2 cellular contexts compared by ENCODE assay signal in genomic region chr17:45382982-45383381, GRCh38.
TF ChIP-seq lines count a peak whose summit lies in the region.

No MANE protein-coding gene starts in this region.

TF ChIP-seq in HCT116, 20 proteins besides CTCF, POLR2A, EP300 and RAD21:
- no peak for TF ChIP-seq REST (IDR thresholded peaks at IDR 0.05; ENCODE audit: low read depth)
- TF ChIP-seq YY1 (IDR thresholded peaks at IDR 0.05; ENCODE audit: extremely low read depth, insufficient replicate concordance, low read depth, low read length): no peak
- no peak for TF ChIP-seq MAX (IDR thresholded peaks at IDR 0.05)
- TF ChIP-seq EZH2 (IDR thresholded peaks at IDR 0.05): no peak
- no peak for TF ChIP-seq POLR2AphosphoS5 (IDR thresholded peaks at IDR 0.05; ENCODE audit: low read depth, low read length)
- no peak for TF ChIP-seq ELF1 (IDR thresholded peaks at IDR 0.05; ENCODE audit: borderline replicate concordance, low read depth)
- TF ChIP-seq SP1 (IDR thresholded peaks at IDR 0.05; ENCODE audit: low read depth): no peak
- TF ChIP-seq TCF7L2 (IDR thresholded peaks at IDR 0.05; ENCODE audit: borderline replicate concordance, extremely low read depth, insufficient read depth, insufficient read length): no peak
- no peak for TF ChIP-seq SRF (IDR thresholded peaks at IDR 0.05; ENCODE audit: low read depth)
- TF ChIP-seq SIN3A (IDR thresholded peaks at IDR 0.05; ENCODE audit: low read depth): no peak
- TF ChIP-seq ZNF274 (IDR thresholded peaks at IDR 0.05; ENCODE audit: low read depth, low read length): no peak
- TF ChIP-seq CBX3 (IDR thresholded peaks at IDR 0.05; ENCODE audit: low read depth): no peak
- no peak for TF ChIP-seq CEBPB (IDR thresholded peaks at IDR 0.05; ENCODE audit: low read depth)
- no peak for TF ChIP-seq JUND (IDR thresholded peaks at IDR 0.05)
- TF ChIP-seq ZFX (IDR thresholded peaks at IDR 0.05): no peak
- TF ChIP-seq, protein P1, sequence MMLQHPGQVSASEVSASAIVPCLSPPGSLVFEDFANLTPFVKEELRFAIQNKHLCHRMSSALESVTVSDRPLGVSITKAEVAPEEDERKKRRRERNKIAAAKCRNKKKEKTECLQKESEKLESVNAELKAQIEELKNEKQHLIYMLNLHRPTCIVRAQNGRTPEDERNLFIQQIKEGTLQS (IDR thresholded peaks at IDR 0.05): no peak
- no peak for TF ChIP-seq EGR1 (IDR thresholded peaks at IDR 0.05; ENCODE audit: low read depth)
- TF ChIP-seq EZH2phosphoT487 (IDR thresholded peaks at IDR 0.05; ENCODE audit: borderline replicate concordance): no peak

TF ChIP-seq in K562, 482 proteins besides CTCF, POLR2A, EP300 and RAD21 (continued from another document):
- TF ChIP-seq HMGN3 (IDR thresholded peaks at IDR 0.05; ENCODE audit: borderline replicate concordance, extremely low read depth, insufficient read length, low read depth, low read length) (no peak), CBFA2T3 (IDR thresholded peaks at IDR 0.05) (peak; percentile 72), RBM15 (IDR thresholded peaks at IDR 0.05; ENCODE audit: insufficient read depth, low read length) (no peak), CTBP1 (IDR thresholded peaks at IDR 0.05; ENCODE audit: borderline replicate concordance) (0 out of 2 replicates have a peak, but pooled peaks have one; percentile 20), POU5F1 (IDR thresholded peaks at IDR 0.05; ENCODE audit: borderline replicate concordance, low read depth, low read length, partially characterized antibody) (no peak), MTA2 (IDR thresholded peaks at IDR 0.05; ENCODE audit: low read depth) (peak; percentile 66; the same call in 1 of the 2 replicates), MED1 (CRISPR knock-in tag; IDR thresholded peaks at IDR 0.05; ENCODE audit: borderline replicate concordance) (no peak), ESRRB (CRISPR knock-in tag; IDR thresholded peaks at IDR 0.05; ENCODE audit: borderline replicate concordance) (no peak), ARID1B (IDR thresholded peaks at IDR 0.05) (peak; percentile 71), SPI1 (IDR thresholded peaks at IDR 0.05; ENCODE audit: borderline replicate concordance, low read depth, low read length) (peak; percentile 20; the same call in 1 of the 2 replicates), TCF3 (CRISPR knock-in tag; IDR thresholded peaks at IDR 0.05) (peak; percentile 65), KLF16 (IDR thresholded peaks at IDR 0.05) (peak; percentile 65; the same call in 1 of the 2 replicates), CBFA2T2 (conservative IDR thresholded peaks at IDR 0.05) (peak; percentile 52; the same call in 1 of the 2 replicates), ZNF311 (CRISPR knock-in tag; IDR thresholded peaks at IDR 0.05) (no peak), SOX6 (IDR thresholded peaks at IDR 0.05) (peak; percentile 40; the same call in 1 of the 2 replicates), HMBOX1 (IDR thresholded peaks at IDR 0.05) (0 out of 2 replicates have a peak, but pooled peaks have one; percentile 29), ELF2 (CRISPR knock-in tag; IDR thresholded peaks at IDR 0.05) (no peak), TEAD4 (IDR thresholded peaks at IDR 0.05; ENCODE audit: low read length) (peak; percentile 87), TEAD4 (CRISPR knock-in tag; IDR thresholded peaks at IDR 0.05; ENCODE audit: borderline replicate concordance) (no peak), SMARCE1 (IDR thresholded peaks at IDR 0.05) (peak; percentile 25; the same call in 1 of the 2 replicates), FOXM1 (IDR thresholded peaks at IDR 0.05; ENCODE audit: low read depth) (peak; percentile 22; the same call in 1 of the 2 replicates), FOXM1 (CRISPR knock-in tag; IDR thresholded peaks at IDR 0.05; ENCODE audit: low read depth) (no peak), CC2D1A (IDR thresholded peaks at IDR 0.05) (0 out of 2 replicates have a peak, but pooled peaks have one; percentile 10)
- TF ChIP-seq, protein P2, sequence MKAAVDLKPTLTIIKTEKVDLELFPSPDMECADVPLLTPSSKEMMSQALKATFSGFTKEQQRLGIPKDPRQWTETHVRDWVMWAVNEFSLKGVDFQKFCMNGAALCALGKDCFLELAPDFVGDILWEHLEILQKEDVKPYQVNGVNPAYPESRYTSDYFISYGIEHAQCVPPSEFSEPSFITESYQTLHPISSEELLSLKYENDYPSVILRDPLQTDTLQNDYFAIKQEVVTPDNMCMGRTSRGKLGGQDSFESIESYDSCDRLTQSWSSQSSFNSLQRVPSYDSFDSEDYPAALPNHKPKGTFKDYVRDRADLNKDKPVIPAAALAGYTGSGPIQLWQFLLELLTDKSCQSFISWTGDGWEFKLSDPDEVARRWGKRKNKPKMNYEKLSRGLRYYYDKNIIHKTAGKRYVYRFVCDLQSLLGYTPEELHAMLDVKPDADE (conservative IDR thresholded peaks at IDR 0.05; ENCODE audit: control insufficient read depth, low read depth, low read length): no peak
- TF ChIP-seq, protein P3, sequence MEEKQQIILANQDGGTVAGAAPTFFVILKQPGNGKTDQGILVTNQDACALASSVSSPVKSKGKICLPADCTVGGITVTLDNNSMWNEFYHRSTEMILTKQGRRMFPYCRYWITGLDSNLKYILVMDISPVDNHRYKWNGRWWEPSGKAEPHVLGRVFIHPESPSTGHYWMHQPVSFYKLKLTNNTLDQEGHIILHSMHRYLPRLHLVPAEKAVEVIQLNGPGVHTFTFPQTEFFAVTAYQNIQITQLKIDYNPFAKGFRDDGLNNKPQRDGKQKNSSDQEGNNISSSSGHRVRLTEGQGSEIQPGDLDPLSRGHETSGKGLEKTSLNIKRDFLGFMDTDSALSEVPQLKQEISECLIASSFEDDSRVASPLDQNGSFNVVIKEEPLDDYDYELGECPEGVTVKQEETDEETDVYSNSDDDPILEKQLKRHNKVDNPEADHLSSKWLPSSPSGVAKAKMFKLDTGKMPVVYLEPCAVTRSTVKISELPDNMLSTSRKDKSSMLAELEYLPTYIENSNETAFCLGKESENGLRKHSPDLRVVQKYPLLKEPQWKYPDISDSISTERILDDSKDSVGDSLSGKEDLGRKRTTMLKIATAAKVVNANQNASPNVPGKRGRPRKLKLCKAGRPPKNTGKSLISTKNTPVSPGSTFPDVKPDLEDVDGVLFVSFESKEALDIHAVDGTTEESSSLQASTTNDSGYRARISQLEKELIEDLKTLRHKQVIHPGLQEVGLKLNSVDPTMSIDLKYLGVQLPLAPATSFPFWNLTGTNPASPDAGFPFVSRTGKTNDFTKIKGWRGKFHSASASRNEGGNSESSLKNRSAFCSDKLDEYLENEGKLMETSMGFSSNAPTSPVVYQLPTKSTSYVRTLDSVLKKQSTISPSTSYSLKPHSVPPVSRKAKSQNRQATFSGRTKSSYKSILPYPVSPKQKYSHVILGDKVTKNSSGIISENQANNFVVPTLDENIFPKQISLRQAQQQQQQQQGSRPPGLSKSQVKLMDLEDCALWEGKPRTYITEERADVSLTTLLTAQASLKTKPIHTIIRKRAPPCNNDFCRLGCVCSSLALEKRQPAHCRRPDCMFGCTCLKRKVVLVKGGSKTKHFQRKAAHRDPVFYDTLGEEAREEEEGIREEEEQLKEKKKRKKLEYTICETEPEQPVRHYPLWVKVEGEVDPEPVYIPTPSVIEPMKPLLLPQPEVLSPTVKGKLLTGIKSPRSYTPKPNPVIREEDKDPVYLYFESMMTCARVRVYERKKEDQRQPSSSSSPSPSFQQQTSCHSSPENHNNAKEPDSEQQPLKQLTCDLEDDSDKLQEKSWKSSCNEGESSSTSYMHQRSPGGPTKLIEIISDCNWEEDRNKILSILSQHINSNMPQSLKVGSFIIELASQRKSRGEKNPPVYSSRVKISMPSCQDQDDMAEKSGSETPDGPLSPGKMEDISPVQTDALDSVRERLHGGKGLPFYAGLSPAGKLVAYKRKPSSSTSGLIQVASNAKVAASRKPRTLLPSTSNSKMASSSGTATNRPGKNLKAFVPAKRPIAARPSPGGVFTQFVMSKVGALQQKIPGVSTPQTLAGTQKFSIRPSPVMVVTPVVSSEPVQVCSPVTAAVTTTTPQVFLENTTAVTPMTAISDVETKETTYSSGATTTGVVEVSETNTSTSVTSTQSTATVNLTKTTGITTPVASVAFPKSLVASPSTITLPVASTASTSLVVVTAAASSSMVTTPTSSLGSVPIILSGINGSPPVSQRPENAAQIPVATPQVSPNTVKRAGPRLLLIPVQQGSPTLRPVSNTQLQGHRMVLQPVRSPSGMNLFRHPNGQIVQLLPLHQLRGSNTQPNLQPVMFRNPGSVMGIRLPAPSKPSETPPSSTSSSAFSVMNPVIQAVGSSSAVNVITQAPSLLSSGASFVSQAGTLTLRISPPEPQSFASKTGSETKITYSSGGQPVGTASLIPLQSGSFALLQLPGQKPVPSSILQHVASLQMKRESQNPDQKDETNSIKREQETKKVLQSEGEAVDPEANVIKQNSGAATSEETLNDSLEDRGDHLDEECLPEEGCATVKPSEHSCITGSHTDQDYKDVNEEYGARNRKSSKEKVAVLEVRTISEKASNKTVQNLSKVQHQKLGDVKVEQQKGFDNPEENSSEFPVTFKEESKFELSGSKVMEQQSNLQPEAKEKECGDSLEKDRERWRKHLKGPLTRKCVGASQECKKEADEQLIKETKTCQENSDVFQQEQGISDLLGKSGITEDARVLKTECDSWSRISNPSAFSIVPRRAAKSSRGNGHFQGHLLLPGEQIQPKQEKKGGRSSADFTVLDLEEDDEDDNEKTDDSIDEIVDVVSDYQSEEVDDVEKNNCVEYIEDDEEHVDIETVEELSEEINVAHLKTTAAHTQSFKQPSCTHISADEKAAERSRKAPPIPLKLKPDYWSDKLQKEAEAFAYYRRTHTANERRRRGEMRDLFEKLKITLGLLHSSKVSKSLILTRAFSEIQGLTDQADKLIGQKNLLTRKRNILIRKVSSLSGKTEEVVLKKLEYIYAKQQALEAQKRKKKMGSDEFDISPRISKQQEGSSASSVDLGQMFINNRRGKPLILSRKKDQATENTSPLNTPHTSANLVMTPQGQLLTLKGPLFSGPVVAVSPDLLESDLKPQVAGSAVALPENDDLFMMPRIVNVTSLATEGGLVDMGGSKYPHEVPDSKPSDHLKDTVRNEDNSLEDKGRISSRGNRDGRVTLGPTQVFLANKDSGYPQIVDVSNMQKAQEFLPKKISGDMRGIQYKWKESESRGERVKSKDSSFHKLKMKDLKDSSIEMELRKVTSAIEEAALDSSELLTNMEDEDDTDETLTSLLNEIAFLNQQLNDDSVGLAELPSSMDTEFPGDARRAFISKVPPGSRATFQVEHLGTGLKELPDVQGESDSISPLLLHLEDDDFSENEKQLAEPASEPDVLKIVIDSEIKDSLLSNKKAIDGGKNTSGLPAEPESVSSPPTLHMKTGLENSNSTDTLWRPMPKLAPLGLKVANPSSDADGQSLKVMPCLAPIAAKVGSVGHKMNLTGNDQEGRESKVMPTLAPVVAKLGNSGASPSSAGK (IDR thresholded peaks at IDR 0.05): no peak
- TF ChIP-seq, protein P4, sequence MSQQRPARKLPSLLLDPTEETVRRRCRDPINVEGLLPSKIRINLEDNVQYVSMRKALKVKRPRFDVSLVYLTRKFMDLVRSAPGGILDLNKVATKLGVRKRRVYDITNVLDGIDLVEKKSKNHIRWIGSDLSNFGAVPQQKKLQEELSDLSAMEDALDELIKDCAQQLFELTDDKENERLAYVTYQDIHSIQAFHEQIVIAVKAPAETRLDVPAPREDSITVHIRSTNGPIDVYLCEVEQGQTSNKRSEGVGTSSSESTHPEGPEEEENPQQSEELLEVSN (IDR thresholded peaks at IDR 0.05; ENCODE audit: borderline replicate concordance in 1 of 2, extremely low read depth in 1 of 2, insufficient read depth in 1 of 2, insufficient read length in 1 of 2, low read depth in 1 of 2, low read length in 1 of 2, poor library complexity in 1 of 2, severe bottlenecking in 1 of 2): no peak
TF ChIP-seq in K562: peak in this region for 15.
